24 cellular contexts compared by ENCODE assay signal in genomic region chr21:33747420-33747819, GRCh38.
"Had no signal": no experiment of that assay in that cellular context is flagged by ENCODE, and none has a peak within 500 bp of the region (broad histone marks: within the 10 kb centered on the region; RNA-seq: fewer than 3 reads in every experiment).

No MANE protein-coding gene starts in this region.

- H3K4me3 ChIP-seq: hepatocyte, left ventricle myocardium inferior, lower lobe of right lung, ovary, right atrium auricular region, stomach, thoracic aorta, upper lobe of left lung, uterus had no signal

- H3K4me2 ChIP-seq: hepatocyte had no signal

- H3K4me3 Mint-ChIP-seq: endodermal cell, memory B cell, mesothelial cell of epicardium, natural killer cell, neural crest cell had no signal

- FAIRE-seq: endothelial cell of umbilical vein, kidney, small intestine had no signal

- H3K36me3 ChIP-seq: lower lobe of right lung, ovary, right atrium auricular region, thoracic aorta, upper lobe of left lung, uterus had no signal

- H3K27ac ChIP-seq: hepatocyte, left ventricle myocardium inferior, lower lobe of right lung, ovary, right atrium auricular region, stomach, thoracic aorta, upper lobe of left lung, uterus had no signal

- H2AFZ ChIP-seq: hepatocyte had no signal

- H3K27ac Mint-ChIP-seq: endodermal cell, memory B cell, mesothelial cell of epicardium, natural killer cell had no signal

- ATAC-seq: left cardiac atrium, lower lobe of right lung, natural killer cell had no signal

- DNase-seq: effector CD4-positive, alpha-beta T cell; endodermal cell; foreskin melanocyte; head of caudate nucleus; kidney; left cardiac atrium; left ventricle myocardium inferior; lower lobe of right lung; natural killer cell; ovary; small intestine; stimulated activated CD4-positive, alpha-beta T cell treated with anti-CD3 and anti-CD28 coated beads, Interleukin-12 subunit alpha, Interleukin-12 subunit beta, amount 100 ng/mL, for 4 hours; stimulated activated naive CD4-positive, alpha-beta T cell; stomach; substantia nigra; upper lobe of left lung; uterus had no signal

- H3K4me1 Mint-ChIP-seq: endodermal cell, memory B cell, mesothelial cell of epicardium, natural killer cell had no signal

- H3K27me3 ChIP-seq: hepatocyte, ovary, right atrium auricular region, stomach, upper lobe of left lung, uterus had no signal

- H3K4me1 ChIP-seq: lower lobe of right lung, stomach, upper lobe of left lung, uterus had no signal

- H3K9me3 ChIP-seq: ovary had no signal
